In the genomic region with DNA sequence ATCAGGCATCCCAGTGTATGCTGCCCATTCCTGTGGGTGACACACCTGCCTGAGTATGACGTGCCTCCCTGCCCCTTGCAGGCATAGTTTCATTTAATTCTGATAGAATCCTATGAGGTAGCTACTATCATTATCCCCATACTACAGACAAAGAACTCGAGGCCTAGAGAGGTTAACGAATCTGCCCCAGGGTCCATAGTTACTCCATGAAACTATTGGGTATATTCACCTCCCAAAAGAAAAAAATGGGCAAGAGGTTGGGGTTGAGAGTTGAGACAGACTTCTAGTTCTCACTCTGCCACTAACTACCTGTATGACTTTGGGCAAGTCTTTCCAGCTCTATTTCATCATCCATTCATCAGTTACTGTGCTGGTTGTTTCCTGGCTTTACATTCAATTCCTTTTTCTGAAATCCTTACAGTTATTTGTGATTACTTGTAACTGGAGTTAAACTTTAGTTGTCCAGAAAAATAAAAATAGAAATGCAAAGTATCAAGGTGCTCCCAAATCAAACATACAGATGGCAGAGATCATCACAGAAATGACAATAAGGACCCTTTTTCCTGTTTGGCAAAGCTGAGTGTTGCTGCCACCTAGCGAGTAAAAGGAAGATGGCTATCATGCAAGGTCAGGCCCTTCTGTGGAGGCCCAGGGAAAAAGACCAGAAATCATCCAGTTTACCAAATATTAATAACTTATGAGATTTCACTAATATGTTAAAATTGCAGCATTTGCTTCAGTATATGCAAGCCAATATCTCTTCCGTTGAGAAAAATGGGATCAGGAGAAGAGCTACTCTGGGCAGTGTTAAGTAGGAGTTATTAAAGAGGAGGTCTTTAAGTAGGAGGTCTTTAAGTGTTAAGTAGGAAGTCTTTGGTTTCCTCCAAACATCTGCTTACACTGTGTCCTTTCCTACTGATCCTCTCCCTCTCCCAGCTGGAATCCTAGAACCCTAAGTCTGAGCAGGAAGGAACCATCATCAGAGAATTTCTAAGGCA, we compare ENCODE assay signal across 1 cellular context.
TF ChIP-seq lines count a peak whose summit lies in the region.

No MANE protein-coding gene starts in this region.

TF ChIP-seq in HCT116, 20 proteins besides CTCF, POLR2A, EP300 and RAD21 (continued from another document):
- TF ChIP-seq ZBTB33 (IDR thresholded peaks at IDR 0.05; ENCODE audit: extremely low read depth, insufficient replicate concordance, low read length) (no peak), REST (IDR thresholded peaks at IDR 0.05; ENCODE audit: low read depth) (no peak), EGR1 (IDR thresholded peaks at IDR 0.05; ENCODE audit: low read depth) (no peak), CEBPB (IDR thresholded peaks at IDR 0.05; ENCODE audit: low read depth) (no peak), JUND (IDR thresholded peaks at IDR 0.05) (no peak), ELF1 (IDR thresholded peaks at IDR 0.05; ENCODE audit: borderline replicate concordance, low read depth) (no peak), ZFX (IDR thresholded peaks at IDR 0.05) (no peak)
